2 cellular contexts compared by ENCODE assay signal in genomic region chr9:40196803-40197202, GRCh38.
DNase-seq lines count a peak whose midpoint lies in the region; FAIRE-seq and TF ChIP-seq lines count a peak whose summit lies in the region.
"Not testable (repeated sequence)": the region's sequence is repeated elsewhere in the genome, so short reads cannot be mapped to it uniquely, and the experiment has no call there.

No MANE protein-coding gene starts in this region.

- DNase-seq in kidney: peak; percentile 14
- DNase-seq in posterior vena cava (ENCODE audit: low spot score): peak; percentile 38

- intact Hi-C loops in kidney (cut with DNase I); posterior vena cava (cut with DNase I): not testable (repeated sequence)

- H3K4me1 ChIP-seq in kidney (ENCODE audit: control insufficient read depth in 1 of 2, insufficient read depth in 1 of 2, low read depth in 1 of 2, low read length in 2 of 2): not testable (repeated sequence)

- not testable (repeated sequence) for H3K36me3 ChIP-seq in kidney (ENCODE audit: control insufficient read depth in 1 of 2, insufficient read depth in 2 of 2, low read length in 2 of 2)

- H3K9me3 ChIP-seq in kidney (ENCODE audit: control insufficient read depth in 1 of 2, low read length in 2 of 2): not testable (repeated sequence)

- H3K9ac ChIP-seq in kidney (ENCODE audit: low read length in 2 of 2): not testable (repeated sequence)

- not testable (repeated sequence) for TF ChIP-seq CTCF in kidney (IDR thresholded peaks at IDR 0.05; ENCODE audit: borderline replicate concordance, extremely low read depth, insufficient read depth)

- H3K27ac ChIP-seq in kidney (ENCODE audit: low read depth in 2 of 2, low read length in 2 of 2): not testable (repeated sequence)

- not testable (repeated sequence) for FAIRE-seq in kidney (lab: Jason Lieb, UNC)

- H3K4me3 ChIP-seq in kidney (ENCODE audit: low read length in 2 of 2): not testable (repeated sequence)
